Comparison of ENCODE assay signal across 8 cellular contexts in genomic region chr20:51492167-51493092, GRCh38.
DNase-seq lines count a peak whose midpoint lies in the region; ATAC-seq lines count a peak whose summit lies in the region.

No MANE protein-coding gene starts in this region.

- no peaks in the 10 kb centered on the region for H3K36me3 ChIP-seq in mucosa of stomach (ENCODE audit: control insufficient read depth, insufficient read depth, low read length)

- no peaks in the 10 kb centered on the region for H3K27me3 ChIP-seq in mucosa of stomach (ENCODE audit: control insufficient read depth, insufficient read depth, low read length)

- peak overlapping the region; percentile 23 to 92 for H3K4me3 Mint-ChIP-seq in effector memory CD8-positive, alpha-beta T cell

- H3K27me3 Mint-ChIP-seq in effector memory CD8-positive, alpha-beta T cell: no peaks in the 10 kb centered on the region

- peaks cover 75 to 79% of the 10 kb centered on the region in 2 donors for H3K4me1 Mint-ChIP-seq in effector memory CD8-positive, alpha-beta T cell (ENCODE audit: low read depth in 2 of 2)

- H3K9ac ChIP-seq in mucosa of stomach (ENCODE audit: low read length): peak overlapping the region; percentile 26

- peak; percentile 58 for DNase-seq in AG08396 (ENCODE audit: low spot score)
- DNase-seq in NCI-H226: peak; percentile 83
- no peak for DNase-seq in effector memory CD8-positive, alpha-beta T cell
- DNase-seq in NCI-H510A treated with DMSO at 0.1 percent for 48 hours (lab: John Stamatoyannopoulos, UW): no peak

- H3K4me1 ChIP-seq in mucosa of stomach (ENCODE audit: control insufficient read depth, insufficient read depth, low read length): peaks cover 39% of the 10 kb centered on the region

- no peak for ATAC-seq in effector memory CD8-positive, alpha-beta T cell (replicated peaks)
- no peak for ATAC-seq in GM21529 (IDR thresholded peaks at IDR 0.05; ENCODE audit: unreplicated experiment)
- no peak for ATAC-seq in GM18520 (IDR thresholded peaks at IDR 0.05; ENCODE audit: unreplicated experiment)
- ATAC-seq in HG03460 (IDR thresholded peaks at IDR 0.05; ENCODE audit: unreplicated experiment): no peak

- H3K27ac Mint-ChIP-seq in effector memory CD8-positive, alpha-beta T cell: peak overlapping the region; percentile 72 to 89

- no peaks in the 10 kb centered on the region for H3K9me3 ChIP-seq in mucosa of stomach (ENCODE audit: control insufficient read depth, low read length)

- H3K4me3 ChIP-seq in mucosa of stomach (ENCODE audit: low read length): no peak overlapping the region

- H3K9me3 Mint-ChIP-seq in effector memory CD8-positive, alpha-beta T cell: no peaks in the 10 kb centered on the region

- peaks cover 27% of the 10 kb centered on the region for H3K36me3 Mint-ChIP-seq in effector memory CD8-positive, alpha-beta T cell (ENCODE audit: insufficient read depth)

Comparison
In these comparisons a context has a peak if more than half of its experiments do, and no peak if none do; other contexts are left out.
1. DNase-seq: peak in AG08396 (single experiment) and NCI-H226 (single experiment); none in effector memory CD8-positive, alpha-beta T cell (0 of 3) and NCI-H510A treated with DMSO at 0.1 percent for 48 hours (single experiment).